Comparison of ENCODE assay signal across 22 cellular contexts in the genomic region with DNA sequence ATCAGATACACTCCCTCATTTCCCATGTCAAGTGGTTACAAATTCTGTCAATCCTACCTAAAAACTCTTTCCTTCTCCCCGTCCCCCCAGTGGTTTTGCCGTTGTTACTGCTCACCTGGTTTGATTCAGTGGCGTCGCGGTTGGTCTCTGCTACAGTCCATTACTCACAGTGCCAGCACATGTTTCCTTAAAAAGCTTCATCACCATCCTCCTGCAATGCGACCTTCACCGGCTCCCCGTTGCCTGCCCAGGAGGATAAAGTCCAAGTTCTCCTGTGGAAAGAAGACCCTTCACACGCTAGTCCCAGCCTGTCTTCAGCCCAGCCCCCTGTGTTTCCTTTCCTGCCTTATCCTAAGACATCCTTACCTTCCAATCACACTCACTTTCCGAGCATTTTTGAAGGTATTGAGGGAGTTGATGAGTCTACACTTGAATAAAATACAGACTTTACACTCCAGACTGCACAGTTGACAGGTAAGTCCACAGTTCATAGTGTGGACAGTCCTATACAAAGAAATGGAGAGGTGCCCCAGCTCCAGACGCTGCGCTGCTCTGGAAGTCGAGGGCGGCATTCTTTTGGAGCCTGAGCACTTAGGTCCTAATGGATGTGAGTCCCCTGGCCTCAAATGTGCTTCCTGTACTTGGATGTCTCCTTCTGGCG. TPM values are rescaled to one million over a fixed set of nuclear protein-coding genes. Genes with fewer than 3 reads are reported as not detected.
DNase-seq lines count a peak whose midpoint lies in the region; ATAC-seq, FAIRE-seq and TF ChIP-seq lines count a peak whose summit lies in the region.
"Had no signal": no experiment of that assay in that cellular context is flagged by ENCODE, and none has a peak within 500 bp of the region (broad histone marks: within the 10 kb centered on the region; RNA-seq: fewer than 3 reads in every experiment).

No MANE protein-coding gene starts in this region.

- H3K4me3 Mint-ChIP-seq in endodermal cell (no peak overlapping the region), neural crest cell (peak overlapping the region; percentile 76)
- no peak overlapping the region for H3K4me3 Mint-ChIP-seq in activated CD8-positive, alpha-beta T cell treated with anti-CD3 and anti-CD28 coated beads, Interleukin-2, amount 10 ng/mL, durations not matched to agents 7 days and 5 days
- H3K4me3 Mint-ChIP-seq: activated naive CD8-positive, alpha-beta T cell treated with anti-CD3 and anti-CD28 coated beads, Interleukin-2, amount 10 ng/mL, durations not matched to agents 7 days and 5 days; activated T-cell treated with anti-CD3 and anti-CD28 coated beads, Interleukin-2, amount 50 U/mL, for 72 hours had no signal

- TF ChIP-seq CTCF in endodermal cell (conservative IDR thresholded peaks at IDR 0.05) (no peak), neural crest cell (conservative IDR thresholded peaks at IDR 0.05) (no peak)

- H3K9me3 Mint-ChIP-seq in endodermal cell (no peaks in the 10 kb centered on the region), neural crest cell (no peaks in the 10 kb centered on the region)
- H3K9me3 Mint-ChIP-seq in activated CD8-positive, alpha-beta T cell treated with anti-CD3 and anti-CD28 coated beads, Interleukin-2, amount 10 ng/mL, durations not matched to agents 7 days and 5 days (ENCODE audit: insufficient read depth): no peaks in the 10 kb centered on the region
- H3K9me3 Mint-ChIP-seq: activated naive CD8-positive, alpha-beta T cell treated with anti-CD3 and anti-CD28 coated beads, Interleukin-2, amount 10 ng/mL, durations not matched to agents 7 days and 5 days; activated T-cell treated with anti-CD3 and anti-CD28 coated beads, Interleukin-2, amount 50 U/mL, for 72 hours had no signal

- peaks cover 7 to 15% (median 12%) of the 10 kb centered on the region in 11 experiments; a peak in 20 of 22 replicates for H4K20me1 ChIP-seq in BLaER1 treated with 17β-estradiol and CSF1 and Interleukin-3, amounts not matched to agents 10 nM and 100 nM

- FAIRE-seq in GM12891 (lab: Jason Lieb, UNC): peak; percentile 35
- FAIRE-seq: endometrium had no signal

- DNase-seq in GM12891 (ENCODE audit: insufficient read length, low spot score): no peak
- peak; percentile 22 for DNase-seq in endodermal cell
- DNase-seq in neural crest cell (ENCODE audit: low read depth, low spot score): no peak
- no peak for DNase-seq in activated CD8-positive, alpha-beta T cell treated with anti-CD3 and anti-CD28 coated beads, Interleukin-2, amount 10 ng/mL, durations not matched to agents 7 days and 5 days
- DNase-seq in stimulated activated naive CD4-positive, alpha-beta T cell treated with Interleukin-2 at 50 U/mL for 16 hours (lab: John Stamatoyannopoulos, UW): no peak
- DNase-seq: activated CD4-positive, alpha-beta T cell treated with anti-CD3 and anti-CD28 coated beads, Interleukin-2, amount 50 U/mL, for 4 hours; activated naive CD8-positive, alpha-beta T cell treated with anti-CD3 and anti-CD28 coated beads, Interleukin-2, amount 10 ng/mL, durations not matched to agents 7 days and 5 days; activated T-cell treated with anti-CD3 and anti-CD28 coated beads, Interleukin-2, amount 50 U/mL, for 72 hours; COR-L47; HCEC 1CT; heart left ventricle; Kasumi-1; mucosa of descending colon; NCI-H2029; PC-3; SIG-M5; testis had no signal

- H3K4me1 Mint-ChIP-seq in endodermal cell (peaks cover 8% of the 10 kb centered on the region), neural crest cell (peaks cover 20% of the 10 kb centered on the region)
- H3K4me1 Mint-ChIP-seq in activated CD8-positive, alpha-beta T cell treated with anti-CD3 and anti-CD28 coated beads, Interleukin-2, amount 10 ng/mL, durations not matched to agents 7 days and 5 days (ENCODE audit: low read depth): peaks cover 24% of the 10 kb centered on the region

- peak overlapping the region in 10 of 11 experiments; percentile 8 to 81 (median 50); a peak in 18 of 22 replicates for H3K4me2 ChIP-seq in BLaER1 treated with 17β-estradiol and CSF1 and Interleukin-3, amounts not matched to agents 10 nM and 100 nM

- TF ChIP-seq POLR2A in GM12891 (IDR thresholded peaks at IDR 0.05; ENCODE audit: low read depth, low read length): no peak

- 88 to 92% methylated on average over 10 to 14 of the region's 15 CpGs for WGBS in endodermal cell (ENCODE audit: insufficient coverage in 1 of 2, insufficient read length in 1 of 2), 2 experiments

- H3K36me3 Mint-ChIP-seq in endodermal cell (ENCODE audit: low read depth) (no peaks in the 10 kb centered on the region), neural crest cell (ENCODE audit: low read depth) (no peaks in the 10 kb centered on the region)
- H3K36me3 Mint-ChIP-seq in activated CD8-positive, alpha-beta T cell treated with anti-CD3 and anti-CD28 coated beads, Interleukin-2, amount 10 ng/mL, durations not matched to agents 7 days and 5 days (ENCODE audit: low read depth): peaks cover 7% of the 10 kb centered on the region

- H3K4me3 ChIP-seq in BLaER1 treated with 17β-estradiol and CSF1 and Interleukin-3, amounts not matched to agents 10 nM and 100 nM: no peak overlapping the region
- no peak overlapping the region for H3K4me3 ChIP-seq in endodermal cell (ENCODE audit: low read length)
- H3K4me3 ChIP-seq: coronary artery, heart left ventricle, mucosa of descending colon, testis had no signal

- no peak overlapping the region for H3K27ac ChIP-seq in BLaER1 treated with 17β-estradiol and CSF1 and Interleukin-3, amounts not matched to agents 10 nM and 100 nM
- H3K27ac ChIP-seq in endodermal cell (ENCODE audit: low read depth, low read length): no peak overlapping the region
- H3K27ac ChIP-seq: coronary artery, testis had no signal

- POLR2A ChIA-PET in activated CD8-positive, alpha-beta T cell treated with anti-CD3 and anti-CD28 coated beads, Interleukin-2, amount 10 ng/mL, durations not matched to agents 7 days and 5 days (lab: Charles Lee): no interaction called here

- no peaks in the 10 kb centered on the region for H3K9me3 ChIP-seq in BLaER1 treated with 17β-estradiol and CSF1 and Interleukin-3, amounts not matched to agents 10 nM and 100 nM (replicated peaks in 1 of 11)
- no peaks in the 10 kb centered on the region for H3K9me3 ChIP-seq in endodermal cell (ENCODE audit: control insufficient read depth, low read length)
- H3K9me3 ChIP-seq: heart left ventricle, mucosa of descending colon, testis had no signal

- H3K27me3 Mint-ChIP-seq in endodermal cell (ENCODE audit: insufficient read depth): peaks cover 2% of the 10 kb centered on the region
- H3K27me3 Mint-ChIP-seq in neural crest cell (ENCODE audit: low read depth): no peaks in the 10 kb centered on the region
- H3K27me3 Mint-ChIP-seq in activated CD8-positive, alpha-beta T cell treated with anti-CD3 and anti-CD28 coated beads, Interleukin-2, amount 10 ng/mL, durations not matched to agents 7 days and 5 days (ENCODE audit: low read depth): no peaks in the 10 kb centered on the region
- H3K27me3 Mint-ChIP-seq: activated naive CD8-positive, alpha-beta T cell treated with anti-CD3 and anti-CD28 coated beads, Interleukin-2, amount 10 ng/mL, durations not matched to agents 7 days and 5 days had no signal

- CTCF ChIA-PET in activated CD8-positive, alpha-beta T cell treated with anti-CD3 and anti-CD28 coated beads, Interleukin-2, amount 10 ng/mL, durations not matched to agents 7 days and 5 days (lab: Charles Lee): interaction anchor here (1.9 kb wide), 1 partner anchor 53 kb away, joined by 4 read pairs; no protein-coding TSS in a partner anchor

- no peak for ATAC-seq in activated CD8-positive, alpha-beta T cell treated with anti-CD3 and anti-CD28 coated beads, Interleukin-2, amount 10 ng/mL, durations not matched to agents 7 days and 5 days
- no peak for ATAC-seq in GM18517 (IDR thresholded peaks at IDR 0.05; ENCODE audit: unreplicated experiment)
- ATAC-seq: activated T-cell treated with anti-CD3 and anti-CD28 coated beads, Interleukin-2, amount 50 U/mL, for 72 hours; heart left ventricle; mucosa of descending colon; PC-3; sciatic nerve had no signal

- H3K27me3 ChIP-seq in BLaER1 treated with 17β-estradiol and CSF1 and Interleukin-3, amounts not matched to agents 10 nM and 100 nM: peaks cover 0 to 6% (median 0%) of the 10 kb centered on the region in 11 experiments; a peak in 2 of 22 replicates
- no peaks in the 10 kb centered on the region for H3K27me3 ChIP-seq in endodermal cell (ENCODE audit: control insufficient read depth, insufficient read depth, low read length, poor library complexity, severe bottlenecking)
- H3K27me3 ChIP-seq: heart left ventricle, testis had no signal

- H3K27ac Mint-ChIP-seq in endodermal cell (no peak overlapping the region), neural crest cell (ENCODE audit: unreplicated experiment) (no peak overlapping the region)
- H3K27ac Mint-ChIP-seq in activated CD8-positive, alpha-beta T cell treated with anti-CD3 and anti-CD28 coated beads, Interleukin-2, amount 10 ng/mL, durations not matched to agents 7 days and 5 days: no peak overlapping the region
- H3K27ac Mint-ChIP-seq: activated naive CD8-positive, alpha-beta T cell treated with anti-CD3 and anti-CD28 coated beads, Interleukin-2, amount 10 ng/mL, durations not matched to agents 7 days and 5 days; activated T-cell treated with anti-CD3 and anti-CD28 coated beads, Interleukin-2, amount 50 U/mL, for 72 hours had no signal

- peaks cover 29 to 59% (median 46%) of the 10 kb centered on the region in 10 experiments for H3K4me1 ChIP-seq in BLaER1 treated with 17β-estradiol and CSF1 and Interleukin-3, amounts not matched to agents 10 nM and 100 nM
- no peaks in the 10 kb centered on the region for H3K4me1 ChIP-seq in endodermal cell (ENCODE audit: control insufficient read depth, insufficient read depth, low read length)
- H3K4me1 ChIP-seq: testis had no signal

- no peaks in the 10 kb centered on the region for H3K36me3 ChIP-seq in BLaER1 treated with 17β-estradiol and CSF1 and Interleukin-3, amounts not matched to agents 10 nM and 100 nM
- no peaks in the 10 kb centered on the region for H3K36me3 ChIP-seq in endodermal cell (ENCODE audit: control insufficient read depth, insufficient read depth, low read length)
- H3K36me3 ChIP-seq: heart left ventricle had no signal

- peak overlapping the region in 1 of 11 experiments; percentile 24; a peak in 1 of 22 replicates for H3K9ac ChIP-seq in BLaER1 treated with 17β-estradiol and CSF1 and Interleukin-3, amounts not matched to agents 10 nM and 100 nM
- H3K9ac ChIP-seq in endodermal cell (ENCODE audit: extremely low read depth, low read length, poor library complexity, severe bottlenecking): no peak overlapping the region

RNA-seq across cellular contexts. Expression of a gene that starts 3.4 kb away (rescaled TPM):
- polyA plus RNA-seq in GM12891 (2012; ENCODE audit: low read depth, missing spikeins): 20.1 TPM
- total RNA-seq in endodermal cell (10 to 100 TPM; 94.1 to 94.3 TPM), neural crest cell (75.2 and 75.4 TPM in 2 replicates)
- 32.2 TPM for polyA plus RNA-seq in endodermal cell (2013, experiment 1 of 2)
- 27.5 TPM for polyA plus RNA-seq in endodermal cell (2013, experiment 2 of 2)
- 100 to 1,000 TPM; 107 to 108 TPM for total RNA-seq in activated CD8-positive, alpha-beta T cell treated with anti-CD3 and anti-CD28 coated beads, Interleukin-2, amount 10 ng/mL, durations not matched to agents 7 days and 5 days

RNA-seq across cellular contexts. Expression of a gene that starts 53.4 kb away (rescaled TPM):
- 42.0 TPM for polyA plus RNA-seq in GM12891 (2012; ENCODE audit: low read depth, missing spikeins)
- total RNA-seq in endodermal cell (10 to 100 TPM; 67.2 to 70.9 TPM), neural crest cell (69.6 and 79.8 TPM in 2 replicates)
- polyA plus RNA-seq in endodermal cell (2013, experiment 1 of 2): 47.9 TPM
- polyA plus RNA-seq in endodermal cell (2013, experiment 2 of 2): 55.6 TPM
- total RNA-seq in activated CD8-positive, alpha-beta T cell treated with anti-CD3 and anti-CD28 coated beads, Interleukin-2, amount 10 ng/mL, durations not matched to agents 7 days and 5 days: 10 to 100 TPM; 66.0 to 67.1 TPM
